ENCODE assay signal across 9 cellular contexts in the genomic region with DNA sequence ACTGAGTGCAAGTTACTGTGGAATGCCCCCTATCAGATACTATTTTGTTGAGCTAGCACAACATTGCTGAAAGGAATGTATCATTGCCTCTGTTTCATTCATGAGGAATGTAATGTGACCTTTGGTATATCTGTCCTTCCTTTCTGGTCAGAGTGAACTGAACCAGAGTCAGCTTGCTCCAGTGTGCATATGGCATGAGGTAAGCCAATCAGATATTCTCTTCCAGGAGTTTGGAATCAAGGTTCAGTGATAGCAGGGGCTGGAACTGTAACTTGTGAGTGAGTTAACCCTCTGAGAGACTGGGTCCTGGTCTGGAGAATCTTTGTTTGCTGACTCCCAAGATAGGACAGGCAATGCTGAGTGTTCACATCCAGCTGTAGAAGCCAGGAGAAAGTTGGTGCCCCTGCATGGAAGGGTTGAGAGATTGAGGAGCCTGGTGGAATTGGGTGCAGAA. TPM values are rescaled to one million over a fixed set of nuclear protein-coding genes. Genes with fewer than 3 reads are reported as not detected.
DNase-seq lines count a peak whose midpoint lies in the region; ATAC-seq, FAIRE-seq and TF ChIP-seq lines count a peak whose summit lies in the region.
"Had no signal": no experiment of that assay in that cellular context is flagged by ENCODE, and none has a peak within 500 bp of the region (broad histone marks: within the 10 kb centered on the region; RNA-seq: fewer than 3 reads in every experiment).

No MANE protein-coding gene starts in this region.

- no peak overlapping the region for H2AFZ ChIP-seq in H1 (ENCODE audit: low read length)

- H3K56ac ChIP-seq in H1 (replicated peaks; ENCODE audit: insufficient read length, low read depth, low read length) = no peak overlapping the region
- no peak overlapping the region for H3K56ac ChIP-seq in mesendoderm (ENCODE audit: low read length)

- ATAC-seq in GM19035 (IDR thresholded peaks at IDR 0.05; ENCODE audit: unreplicated experiment) (no peak), GM18873 (IDR thresholded peaks at IDR 0.05; ENCODE audit: low FRiP score, unreplicated experiment) (no peak)

- H3K27ac ChIP-seq in H1 (ENCODE audit: low read depth, low read length) = no peak overlapping the region
- H3K27ac ChIP-seq in mesendoderm (ENCODE audit: low read depth, low read length) = no peak overlapping the region

- TF ChIP-seq CTCF in H1 (IDR thresholded peaks at IDR 0.05; ENCODE audit: control extremely low read depth in 1 of 3, insufficient read depth in 1 of 3, low read depth in 1 of 3, low read length in 3 of 3) = no peak

- no peaks in the 10 kb centered on the region for H3K23me2 ChIP-seq in H1 (ENCODE audit: low read depth, low read length)

- H4K8ac ChIP-seq in H1 (ENCODE audit: extremely low read depth, insufficient read depth, low read length) (no peak overlapping the region), mesendoderm (ENCODE audit: low read depth, low read length) (no peak overlapping the region)

- no peak for FAIRE-seq in H1 (lab: Jason Lieb, UNC)

- H2BK12ac ChIP-seq in H1 (ENCODE audit: low read depth, low read length) = peak overlapping the region; percentile 10; the same call in 1 of the 2 replicates

- TF ChIP-seq RAD21 in H1 (IDR thresholded peaks at IDR 0.05 in 1 of 2, conservative IDR thresholded peaks at IDR 0.05 in 1 of 2; ENCODE audit: low read depth in 2 of 2, low read length in 2 of 2) = no peak

- CTCF ChIA-PET in H1 (lab: Charles Lee; ENCODE audit: partially characterized antibody) = interaction anchor here (1.0 kb wide), 1 partner anchor 14 kb away, joined by 3 read pairs; no protein-coding TSS in a partner anchor

- peak; percentile 76 for DNase-seq in AG20443 (ENCODE audit: low spot score)
- peak; percentile 92 for DNase-seq in M059J (ENCODE audit: low read depth)
- no peak for DNase-seq in H1 (ENCODE audit: low read depth in 1 of 2, low spot score in 2 of 2)
- peak; percentile 51 for DNase-seq in mesendoderm
- DNase-seq in NCI-H2196 treated with DMSO at 0.1 percent for 48 hours (lab: John Stamatoyannopoulos, UW; ENCODE audit: unreplicated experiment) = no peak
- no peak for DNase-seq in inferior parietal cortex (ENCODE audit: extremely low spot score)
- DNase-seq: NCI-H446 treated with DMSO at 0.1 percent for 48 hours had no signal

- H3K4me2 ChIP-seq in H1 (ENCODE audit: insufficient read depth in 1 of 2, low read depth in 2 of 2, low read length in 2 of 2) = no peak overlapping the region
- H3K4me2 ChIP-seq in mesendoderm (ENCODE audit: low read length) = no peak overlapping the region

- TF ChIP-seq EP300 in H1 (IDR thresholded peaks at IDR 0.05; ENCODE audit: borderline replicate concordance in 1 of 2, low read depth in 2 of 2, low read length in 2 of 2) = no peak

- H2BK120ac ChIP-seq in H1 (replicated peaks; ENCODE audit: low read depth, low read length) (no peak overlapping the region), mesendoderm (ENCODE audit: low read depth, low read length) (no peak overlapping the region)

- H3K79me1 ChIP-seq in H1 (ENCODE audit: low read depth, low read length) (no peaks in the 10 kb centered on the region), mesendoderm (ENCODE audit: low read length) (no peaks in the 10 kb centered on the region)

- no peak for TF ChIP-seq POLR2A in H1 (IDR thresholded peaks at IDR 0.05; ENCODE audit: control extremely low read depth in 1 of 2, low read depth in 2 of 2, low read length in 2 of 2)

- 0 out of 7 replicates have a peak, but pooled peaks cover 0 to 4% (median 0%) of the 10 kb centered on the region in 4 experiments for H3K27me3 ChIP-seq in H1 (replicated peaks in 1 of 4; ENCODE audit: control insufficient read depth in 3 of 4, extremely low read depth in 1 of 4, insufficient read depth in 3 of 4, low read length in 3 of 4)
- no peaks in the 10 kb centered on the region for H3K27me3 ChIP-seq in mesendoderm (ENCODE audit: insufficient read depth, low read length, poor library complexity)

- H3K36me3 ChIP-seq in H1 (ENCODE audit: control insufficient read depth in 2 of 4, insufficient read depth in 4 of 4, low read length in 3 of 4) (no peaks in the 10 kb centered on the region), mesendoderm (ENCODE audit: control insufficient read depth, insufficient read depth, low read length) (no peaks in the 10 kb centered on the region)

- H2BK15ac ChIP-seq in H1 (ENCODE audit: low read length) = 0 out of 2 replicates have a peak overlapping the region, but pooled peaks have one; percentile 13
- no peak overlapping the region for H2BK15ac ChIP-seq in mesendoderm (replicated peaks; ENCODE audit: low read depth)

- peak overlapping the region; percentile 12 for H4K91ac ChIP-seq in H1 (replicated peaks; ENCODE audit: insufficient read length, low read length)

- H3K9me3 ChIP-seq in H1 (ENCODE audit: insufficient read depth in 2 of 2, low read depth in 1 of 2, low read length in 1 of 2) = no peaks in the 10 kb centered on the region

- H2AK5ac ChIP-seq in H1 (ENCODE audit: low read depth, low read length) = no peak overlapping the region
- H2AK5ac ChIP-seq in mesendoderm (ENCODE audit: low read length) = no peak overlapping the region

- no peaks in the 10 kb centered on the region for H3K79me2 ChIP-seq in H1 (ENCODE audit: control insufficient read depth in 1 of 2, insufficient read depth in 2 of 2, low read length in 2 of 2)
- H3K79me2 ChIP-seq in mesendoderm (ENCODE audit: control insufficient read depth, insufficient read depth, low read length) = no peaks in the 10 kb centered on the region

- H3K9ac ChIP-seq in H1 (replicated peaks in 1 of 4; ENCODE audit: extremely low read depth in 1 of 4, low read depth in 3 of 4, low read length in 3 of 4) = no peak overlapping the region
- no peak overlapping the region for H3K9ac ChIP-seq in mesendoderm (ENCODE audit: low read length)

- H3K4me3 ChIP-seq in H1 (ENCODE audit: extremely low read depth in 1 of 4, insufficient read depth in 2 of 4, low read depth in 3 of 4, low read length in 4 of 4) = no peak overlapping the region
- H3K4me3 ChIP-seq in mesendoderm (ENCODE audit: low read length) = no peak overlapping the region

- H3K23ac ChIP-seq in H1 (ENCODE audit: insufficient read length) (no peak overlapping the region), mesendoderm (ENCODE audit: low read length) (no peak overlapping the region)

- peak overlapping the region; percentile 94 for H2BK20ac ChIP-seq in H1 (ENCODE audit: low read length)

- H4K20me1 ChIP-seq in H1 (replicated peaks in 1 of 2; ENCODE audit: control insufficient read depth in 1 of 2, insufficient read depth in 2 of 2, low read length in 2 of 2) = no peaks in the 10 kb centered on the region

- POLR2A ChIA-PET in H1 (lab: Charles Lee; ENCODE audit: partially characterized antibody) = interaction anchor here (0.7 kb wide), 1 partner anchor 46 kb away, joined by 3 read pairs; no protein-coding TSS in a partner anchor

- H4K5ac ChIP-seq in H1 (ENCODE audit: insufficient read length, low read depth, low read length) (no peak overlapping the region), mesendoderm (ENCODE audit: low read length) (no peak overlapping the region)

- no peak overlapping the region for H3K14ac ChIP-seq in H1 (ENCODE audit: insufficient read length)

- peaks cover 0 to 10% (median 3%) of the 10 kb centered on the region in 4 experiments; a peak in 4 of 7 replicates for H3K4me1 ChIP-seq in H1 (replicated peaks in 1 of 4; ENCODE audit: control insufficient read depth in 3 of 4, insufficient read depth in 4 of 4, low read length in 3 of 4)
- peaks cover 5% of the 10 kb centered on the region for H3K4me1 ChIP-seq in mesendoderm (ENCODE audit: control insufficient read depth, low read depth, low read length)

- H3K18ac ChIP-seq in H1 (ENCODE audit: extremely low read depth, low read length) = peak overlapping the region; percentile 43; the same call in 1 of the 2 replicates
- H3K18ac ChIP-seq in mesendoderm (ENCODE audit: low read length) = no peak overlapping the region

- H2BK5ac ChIP-seq in H1 (ENCODE audit: low read depth, low read length) (0 out of 2 replicates have a peak overlapping the region, but pooled peaks have one; percentile 8), mesendoderm (ENCODE audit: low read length) (no peak overlapping the region)

- H3K4ac ChIP-seq in H1 (replicated peaks; ENCODE audit: insufficient read length, low read depth, low read length) (no peak overlapping the region), mesendoderm (ENCODE audit: low read depth, low read length) (no peak overlapping the region)

TF ChIP-seq in H1, 55 proteins besides CTCF, POLR2A, EP300 and RAD21:
- TF ChIP-seq JUN (IDR thresholded peaks at IDR 0.05; ENCODE audit: low read depth, low read length) (no peak), SIRT6 (IDR thresholded peaks at IDR 0.05; ENCODE audit: low read length) (no peak), BCL11A (IDR thresholded peaks at IDR 0.05; ENCODE audit: low read depth in 2 of 2, low read length in 2 of 2) (no peak), EGR1 (IDR thresholded peaks at IDR 0.05; ENCODE audit: borderline replicate concordance, low read depth, low read length) (no peak), CREB1 (IDR thresholded peaks at IDR 0.05) (no peak)

RNA-seq across cellular contexts. Expression of a gene that starts 45.3 kb away (rescaled TPM):
- total RNA-seq in M059J (2014; rRNA removed; shearing (Covaris generic)) = 7.7 and 15.4 TPM in 2 replicates
- total RNA-seq in H1 (2021; fragmentation: NEBNext Ultra II Directional; extraction: Animal tissue kit (Norgen Biotek cat#: 25700)) = 9.4 and 13.9 TPM in 2 replicates
- polyA plus RNA-seq in H1 (2011; rRNA removed) = 2.2 and 2.8 TPM in 2 replicates
- 4.4 TPM for polyA plus RNA-seq in H1 (2011; cell fraction: cytosol; rRNA removed)
- 8.4 TPM for polyA plus RNA-seq in H1 (2011; cell fraction: nucleus; rRNA removed)
- polyA plus RNA-seq in H1 (2012, experiment 1 of 2) = 3.6 to 7.1 TPM (median 5.6 TPM) in 4 replicates
- polyA plus RNA-seq in H1 (2012, experiment 2 of 2) = 0.46 TPM
- 5.0 TPM for polyA plus RNA-seq in H1 (2013, experiment 1 of 2)
- polyA plus RNA-seq in H1 (2013, experiment 2 of 2) = 4.4 TPM
- polyA minus RNA-seq in H1 (2011; rRNA and poly(A)+ RNA removed) = 12.0 and 13.7 TPM in 2 replicates
- 6.8 TPM for polyA minus RNA-seq in H1 (2011; cell fraction: cytosol; rRNA and poly(A)+ RNA removed)
- 17.8 TPM for polyA minus RNA-seq in H1 (2011; cell fraction: nucleus; rRNA and poly(A)+ RNA removed)
- polyA plus RNA-seq in mesendoderm (2013, experiment 1 of 2) = 4.9 TPM
- polyA plus RNA-seq in mesendoderm (2013, experiment 2 of 2) = 5.7 TPM

Comparison
In these comparisons a context has a peak if more than half of its experiments do, and no peak if none do; other contexts are left out.
1. DNase-seq: peak in AG20443 (single experiment), M059J (single experiment) and mesendoderm (single experiment); none in H1 (0 of 2), NCI-H2196 treated with DMSO at 0.1 percent for 48 hours (single experiment) and inferior parietal cortex (single experiment).